1 cellular context compared by ENCODE assay signal in the genomic region with DNA sequence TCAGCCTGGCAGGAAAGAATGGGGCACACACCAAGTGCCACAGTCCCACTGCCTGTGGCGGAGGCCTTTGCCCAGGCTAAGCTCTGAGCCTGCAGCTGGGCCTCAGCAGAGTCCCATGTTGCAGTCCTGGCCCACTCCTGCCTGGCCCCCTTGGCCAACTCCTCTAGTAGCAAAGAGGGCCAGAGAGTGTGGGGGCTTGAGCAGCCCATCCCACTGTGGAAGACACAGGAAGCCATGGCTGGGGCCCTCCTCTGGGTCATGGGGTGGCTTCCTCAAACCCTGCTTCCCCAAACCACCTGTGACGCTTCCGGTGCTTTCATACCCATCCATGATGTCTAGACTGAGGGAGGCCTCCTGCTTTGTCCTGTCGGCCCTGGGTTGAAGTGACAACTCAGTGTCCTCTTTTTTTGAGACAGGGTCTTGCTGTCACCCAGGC.
TF ChIP-seq lines count a peak whose summit lies in the region.

No MANE protein-coding gene starts in this region.

TF ChIP-seq in GM12878, 131 proteins besides CTCF, POLR2A, EP300 and RAD21:
- TF ChIP-seq POLR2AphosphoS2 (IDR thresholded peaks at IDR 0.05; ENCODE audit: low read depth, low read length) = peak; percentile 42; the same call in 1 of the 2 replicates
- no peak for TF ChIP-seq MTA2 (IDR thresholded peaks at IDR 0.05; ENCODE audit: low read depth)
- TF ChIP-seq, protein P1, sequence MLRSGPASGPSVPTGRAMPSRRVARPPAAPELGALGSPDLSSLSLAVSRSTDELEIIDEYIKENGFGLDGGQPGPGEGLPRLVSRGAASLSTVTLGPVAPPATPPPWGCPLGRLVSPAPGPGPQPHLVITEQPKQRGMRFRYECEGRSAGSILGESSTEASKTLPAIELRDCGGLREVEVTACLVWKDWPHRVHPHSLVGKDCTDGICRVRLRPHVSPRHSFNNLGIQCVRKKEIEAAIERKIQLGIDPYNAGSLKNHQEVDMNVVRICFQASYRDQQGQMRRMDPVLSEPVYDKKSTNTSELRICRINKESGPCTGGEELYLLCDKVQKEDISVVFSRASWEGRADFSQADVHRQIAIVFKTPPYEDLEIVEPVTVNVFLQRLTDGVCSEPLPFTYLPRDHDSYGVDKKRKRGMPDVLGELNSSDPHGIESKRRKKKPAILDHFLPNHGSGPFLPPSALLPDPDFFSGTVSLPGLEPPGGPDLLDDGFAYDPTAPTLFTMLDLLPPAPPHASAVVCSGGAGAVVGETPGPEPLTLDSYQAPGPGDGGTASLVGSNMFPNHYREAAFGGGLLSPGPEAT (IDR thresholded peaks at IDR 0.05; ENCODE audit: low read depth) = no peak
- no peak for TF ChIP-seq YY1 (IDR thresholded peaks at IDR 0.05; ENCODE audit: low read depth, low read length)
- no peak for TF ChIP-seq ATF7 (IDR thresholded peaks at IDR 0.05; ENCODE audit: low read depth)
- TF ChIP-seq IKZF1 (conservative IDR thresholded peaks at IDR 0.05) = 0 out of 2 replicates have a peak, but pooled peaks have one; percentile 33
- no peak for TF ChIP-seq EGR1 (IDR thresholded peaks at IDR 0.05; ENCODE audit: borderline replicate concordance in 1 of 2, low read depth in 2 of 2, low read length in 2 of 2)
- no peak for TF ChIP-seq CEBPB (IDR thresholded peaks at IDR 0.05; ENCODE audit: borderline replicate concordance in 1 of 2, low read depth in 2 of 2, low read length in 2 of 2)
- TF ChIP-seq SPI1 (IDR thresholded peaks at IDR 0.05; ENCODE audit: borderline replicate concordance, insufficient read depth, low read depth, low read length) = peak; percentile 6; the same call in 1 of the 2 replicates
TF ChIP-seq in GM12878: peak in this region for 3.
